ENCODE assay signal across 1 cellular context in genomic region chr4:151760713-151761661, GRCh38.
TF ChIP-seq lines count a peak whose summit lies in the region.

Gene GATB (minus strand): TSS chr4:151761007. CDS start chr4:151760982, 25 bp downstream.

TF ChIP-seq in K562, 482 proteins besides CTCF, POLR2A, EP300 and RAD21 (continued from another document and continues in another):
- TF ChIP-seq, protein P1, sequence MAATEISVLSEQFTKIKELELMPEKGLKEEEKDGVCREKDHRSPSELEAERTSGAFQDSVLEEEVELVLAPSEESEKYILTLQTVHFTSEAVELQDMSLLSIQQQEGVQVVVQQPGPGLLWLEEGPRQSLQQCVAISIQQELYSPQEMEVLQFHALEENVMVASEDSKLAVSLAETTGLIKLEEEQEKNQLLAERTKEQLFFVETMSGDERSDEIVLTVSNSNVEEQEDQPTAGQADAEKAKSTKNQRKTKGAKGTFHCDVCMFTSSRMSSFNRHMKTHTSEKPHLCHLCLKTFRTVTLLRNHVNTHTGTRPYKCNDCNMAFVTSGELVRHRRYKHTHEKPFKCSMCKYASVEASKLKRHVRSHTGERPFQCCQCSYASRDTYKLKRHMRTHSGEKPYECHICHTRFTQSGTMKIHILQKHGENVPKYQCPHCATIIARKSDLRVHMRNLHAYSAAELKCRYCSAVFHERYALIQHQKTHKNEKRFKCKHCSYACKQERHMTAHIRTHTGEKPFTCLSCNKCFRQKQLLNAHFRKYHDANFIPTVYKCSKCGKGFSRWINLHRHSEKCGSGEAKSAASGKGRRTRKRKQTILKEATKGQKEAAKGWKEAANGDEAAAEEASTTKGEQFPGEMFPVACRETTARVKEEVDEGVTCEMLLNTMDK (IDR thresholded peaks at IDR 0.05; ENCODE audit: borderline replicate concordance, insufficient read depth, low read depth, low read length, poor library complexity, severe bottlenecking), result peak; percentile 71
- TF ChIP-seq ZNF311 (CRISPR knock-in tag; IDR thresholded peaks at IDR 0.05), result no peak
- TF ChIP-seq KDM4B (IDR thresholded peaks at IDR 0.05; ENCODE audit: borderline replicate concordance in 2 of 2, low read depth in 1 of 2), result peak in 1 of 2 experiments; percentile 91; a peak in 2 of 4 replicates
- no peak for TF ChIP-seq HEY1 (CRISPR knock-in tag; IDR thresholded peaks at IDR 0.05; ENCODE audit: borderline replicate concordance)
- no peak for TF ChIP-seq ZNF609 (CRISPR knock-in tag; IDR thresholded peaks at IDR 0.05; ENCODE audit: borderline replicate concordance)
- peak; percentile 70 for TF ChIP-seq SUPT5H (IDR thresholded peaks at IDR 0.05)
- no peak for TF ChIP-seq NFIX (CRISPR knock-in tag; IDR thresholded peaks at IDR 0.05; ENCODE audit: low read depth)
- peak; percentile 58 for TF ChIP-seq ZBTB12 (CRISPR knock-in tag; IDR thresholded peaks at IDR 0.05)
- TF ChIP-seq ZC3H11A (IDR thresholded peaks at IDR 0.05; ENCODE audit: low read depth, low read length), result no peak
- TF ChIP-seq RBM17 (IDR thresholded peaks at IDR 0.05; ENCODE audit: borderline replicate concordance, low read depth, low read length), result no peak
- TF ChIP-seq NFIC (IDR thresholded peaks at IDR 0.05), result no peak
- peak; percentile 95 to 99 (median 99) for TF ChIP-seq YY1 (IDR thresholded peaks at IDR 0.05; ENCODE audit: borderline replicate concordance in 1 of 3, control insufficient read depth in 1 of 3, extremely low read depth in 1 of 3, insufficient read depth in 3 of 3, insufficient read length in 1 of 3, insufficient replicate concordance in 2 of 3, low read depth in 1 of 3, low read length in 2 of 3)
- TF ChIP-seq ZNF280B (CRISPR knock-in tag; IDR thresholded peaks at IDR 0.05), result no peak
- no peak for TF ChIP-seq MBD1 (CRISPR knock-in tag; IDR thresholded peaks at IDR 0.05)
- peak; percentile 100 for TF ChIP-seq C11orf30 (IDR thresholded peaks at IDR 0.05; ENCODE audit: low read depth)
- TF ChIP-seq ZFP36 (IDR thresholded peaks at IDR 0.05; ENCODE audit: low read depth, low read length, partially characterized antibody), result peak; percentile 54
- TF ChIP-seq E2F3 (CRISPR knock-in tag; IDR thresholded peaks at IDR 0.05), result no peak
- no peak for TF ChIP-seq ESRRB (CRISPR knock-in tag; IDR thresholded peaks at IDR 0.05; ENCODE audit: borderline replicate concordance)
- TF ChIP-seq MTA1 (IDR thresholded peaks at IDR 0.05; ENCODE audit: borderline replicate concordance), result no peak
- TF ChIP-seq NUFIP1 (IDR thresholded peaks at IDR 0.05; ENCODE audit: partially characterized antibody), result no peak
- TF ChIP-seq E4F1 (CRISPR knock-in tag; IDR thresholded peaks at IDR 0.05; ENCODE audit: borderline replicate concordance), result no peak
- TF ChIP-seq CC2D1A (IDR thresholded peaks at IDR 0.05), result no peak
- no peak for TF ChIP-seq BRCA1 (IDR thresholded peaks at IDR 0.05)
- no peak for TF ChIP-seq BRCA1 (CRISPR knock-in tag; IDR thresholded peaks at IDR 0.05)
- TF ChIP-seq, protein P2, sequence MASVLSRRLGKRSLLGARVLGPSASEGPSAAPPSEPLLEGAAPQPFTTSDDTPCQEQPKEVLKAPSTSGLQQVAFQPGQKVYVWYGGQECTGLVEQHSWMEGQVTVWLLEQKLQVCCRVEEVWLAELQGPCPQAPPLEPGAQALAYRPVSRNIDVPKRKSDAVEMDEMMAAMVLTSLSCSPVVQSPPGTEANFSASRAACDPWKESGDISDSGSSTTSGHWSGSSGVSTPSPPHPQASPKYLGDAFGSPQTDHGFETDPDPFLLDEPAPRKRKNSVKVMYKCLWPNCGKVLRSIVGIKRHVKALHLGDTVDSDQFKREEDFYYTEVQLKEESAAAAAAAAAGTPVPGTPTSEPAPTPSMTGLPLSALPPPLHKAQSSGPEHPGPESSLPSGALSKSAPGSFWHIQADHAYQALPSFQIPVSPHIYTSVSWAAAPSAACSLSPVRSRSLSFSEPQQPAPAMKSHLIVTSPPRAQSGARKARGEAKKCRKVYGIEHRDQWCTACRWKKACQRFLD (CRISPR knock-in tag; IDR thresholded peaks at IDR 0.05), result 0 out of 2 replicates have a peak, but pooled peaks have one; percentile 51
- peak; percentile 64; the same call in 1 of the 2 replicates for TF ChIP-seq JUN (IDR thresholded peaks at IDR 0.05; ENCODE audit: borderline replicate concordance, low read depth, low read length)
- TF ChIP-seq JUN (CRISPR knock-in tag; IDR thresholded peaks at IDR 0.05; ENCODE audit: borderline replicate concordance), result no peak
- TF ChIP-seq L3MBTL2 (IDR thresholded peaks at IDR 0.05), result peak; percentile 88
- no peak for TF ChIP-seq TRIM28 (IDR thresholded peaks at IDR 0.05)
- TF ChIP-seq TFAM (CRISPR knock-in tag; conservative IDR thresholded peaks at IDR 0.05), result no peak
- peak; percentile 98 for TF ChIP-seq USF2 (CRISPR knock-in tag; IDR thresholded peaks at IDR 0.05)
- no peak for TF ChIP-seq NCOA1 (IDR thresholded peaks at IDR 0.05; ENCODE audit: low read depth)
